8 cellular contexts compared by ENCODE assay signal in the genomic region with DNA sequence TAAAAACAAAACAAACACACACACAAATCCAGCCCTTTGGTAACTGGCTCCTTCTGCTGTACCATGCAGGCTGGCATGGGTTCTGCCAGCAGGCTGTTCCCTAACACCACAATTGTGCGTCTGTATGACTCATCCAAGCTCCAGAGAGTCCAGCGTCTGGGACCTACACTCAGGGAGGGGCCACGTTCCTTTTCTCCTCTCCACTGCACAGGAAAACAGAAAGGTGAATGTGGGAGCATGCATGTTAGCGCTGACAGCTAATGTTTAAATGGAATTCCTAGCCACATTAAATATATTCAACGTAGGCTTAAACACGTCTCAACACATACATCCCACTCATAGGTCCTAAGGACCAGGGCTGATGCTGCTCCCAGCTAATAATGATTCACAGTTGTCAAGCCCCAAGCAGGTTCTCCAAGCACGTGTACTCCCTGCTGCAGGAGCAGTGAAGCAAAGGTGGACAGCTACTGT. TPM values are rescaled to one million over a fixed set of nuclear protein-coding genes. Genes with fewer than 3 reads are reported as not detected.
DNase-seq lines count a peak whose midpoint lies in the region; ATAC-seq, FAIRE-seq and TF ChIP-seq lines count a peak whose summit lies in the region.

No MANE protein-coding gene starts in this region.

- H3K9me3 ChIP-seq in HepG2 (ENCODE audit: low read length): no peaks in the 10 kb centered on the region

- no peak for TF ChIP-seq POLR2A in HepG2 (IDR thresholded peaks at IDR 0.05; ENCODE audit: insufficient read depth in 1 of 2, low read depth in 2 of 2, low read length in 2 of 2)

- peaks cover 23 to 69% of the 10 kb centered on the region in 2 experiments for H3K36me3 ChIP-seq in HepG2 (replicated peaks in 1 of 2; ENCODE audit: control insufficient read depth in 1 of 2, insufficient read depth in 2 of 2, low read length in 2 of 2)

- TF ChIP-seq CTCF in HepG2 (CRISPR knock-in tag; IDR thresholded peaks at IDR 0.05): peak; percentile 75

- in situ Hi-C loops in HepG2 (cut with HindIII; ENCODE audit: extremely low pct_ligation_motif_present, low pct_unique_long_range_greater_than_20kb): loop anchor here (10.0 kb wide), 1 partner anchor 196 kb away; no protein-coding TSS in a partner anchor

- TF ChIP-seq RAD21 in HepG2 (CRISPR knock-in tag; IDR thresholded peaks at IDR 0.05): peak; percentile 77

- 95% methylated on average over 7 of the region's 7 CpGs for WGBS in HepG2 (ENCODE audit: low lambda C conversion rate)

- H3K4me1 ChIP-seq in HepG2 (ENCODE audit: insufficient read depth, low read length): peaks cover 14% of the 10 kb centered on the region

- H3K27me3 ChIP-seq in HepG2 (ENCODE audit: control insufficient read depth in 1 of 2, insufficient read depth in 2 of 2, low read length in 2 of 2): no peaks in the 10 kb centered on the region

- no peak overlapping the region for H2AFZ ChIP-seq in HepG2 (ENCODE audit: low read length)

- no peak for FAIRE-seq in HepG2 (lab: Jason Lieb, UNC)

- no peak overlapping the region for H3K9ac ChIP-seq in HepG2 (ENCODE audit: insufficient read depth, low read depth, low read length)

- TF ChIP-seq EP300 in HepG2 (IDR thresholded peaks at IDR 0.05; ENCODE audit: low read depth in 2 of 2, low read length in 2 of 2) (no peak), HepG2 (CRISPR knock-in tag; IDR thresholded peaks at IDR 0.05; ENCODE audit: borderline replicate concordance) (no peak)

- DNase-seq in D341Med (ENCODE audit: low spot score) (peak; percentile 55), NCI-H1694 treated with DMSO at 0.1 percent for 48 hours (lab: John Stamatoyannopoulos, UW) (peak; percentile 19), cerebellar cortex (ENCODE audit: low spot score) (peak; percentile 94), HepG2 (ENCODE audit: low spot score) (peak; percentile 45), germinal center (ENCODE audit: low spot score) (no peak)
- DNase-seq in effector CD4-positive, alpha-beta T cell: no peak

- H3K4me2 ChIP-seq in HepG2 (ENCODE audit: low read depth, low read length): no peak overlapping the region

- H3K4me3 ChIP-seq in HepG2 (replicated peaks in 1 of 3; ENCODE audit: insufficient read depth in 1 of 3, low read depth in 2 of 3, low read length in 3 of 3): no peak overlapping the region

- no peaks in the 10 kb centered on the region for H4K20me1 ChIP-seq in HepG2 (ENCODE audit: insufficient read depth, low read length)

- no TSS peak for BruUV-seq in HepG2 (replicated peaks; lab: Mats Ljungman, UMichigan)

- POLR2A ChIA-PET in HepG2 (lab: Yijun Ruan, JAX): no interaction called here

- no peaks in the 10 kb centered on the region for H3K79me2 ChIP-seq in HepG2 (ENCODE audit: insufficient read depth, low read length)

- intact Hi-C loops in HepG2 (cut with micrococcal nuclease; ENCODE audit: unreplicated experiment): no loop called here

- CTCF ChIA-PET in HepG2 (lab: Yijun Ruan, JAX; ENCODE audit: low intra/inter-chr PET ratio, low total read pairs): interaction anchor here (1.3 to 2.0 kb wide), 2 partner anchors 175 to 191 kb away, joined by 3 to 25 read pairs; no protein-coding TSS in a partner anchor

- no peak overlapping the region for H3K27ac ChIP-seq in HepG2 (ENCODE audit: extremely low read length, insufficient read depth, low read length)

- ATAC-seq in HepG2 (peak; percentile 72), HG02938 (IDR thresholded peaks at IDR 0.05; ENCODE audit: unreplicated experiment) (no peak), HG03457 (IDR thresholded peaks at IDR 0.05; ENCODE audit: unreplicated experiment) (no peak)

TF ChIP-seq in HepG2, 621 proteins besides CTCF, POLR2A, EP300 and RAD21 (continues in another document):
- 0 out of 2 replicates have a peak, but pooled peaks have one; percentile 23 for TF ChIP-seq FOXA3 (CRISPR knock-in tag; IDR thresholded peaks at IDR 0.05)
- TF ChIP-seq MED13 (CRISPR knock-in tag; IDR thresholded peaks at IDR 0.05): no peak
- no peak for TF ChIP-seq ZNF468 (CRISPR knock-in tag; IDR thresholded peaks at IDR 0.05)
- 0 out of 2 replicates have a peak, but pooled peaks have one; percentile 24 for TF ChIP-seq RARA (CRISPR knock-in tag; IDR thresholded peaks at IDR 0.05)
- no peak for TF ChIP-seq MTF1 (CRISPR knock-in tag; IDR thresholded peaks at IDR 0.05)
- TF ChIP-seq TOPORS (CRISPR knock-in tag; IDR thresholded peaks at IDR 0.05): no peak
- peak; percentile 87 for TF ChIP-seq STAG1 (CRISPR knock-in tag; IDR thresholded peaks at IDR 0.05)
- TF ChIP-seq KDM2A (CRISPR knock-in tag; IDR thresholded peaks at IDR 0.05; ENCODE audit: borderline replicate concordance, low read depth): 0 out of 2 replicates have a peak, but pooled peaks have one; percentile 44
- TF ChIP-seq ARHGAP35 (CRISPR knock-in tag; IDR thresholded peaks at IDR 0.05; ENCODE audit: borderline replicate concordance): no peak
- 0 out of 2 replicates have a peak, but pooled peaks have one; percentile 18 for TF ChIP-seq ARID5B (CRISPR knock-in tag; IDR thresholded peaks at IDR 0.05)
- no peak for TF ChIP-seq ZNF18 (CRISPR knock-in tag; IDR thresholded peaks at IDR 0.05; ENCODE audit: insufficient replicate concordance)
- peak; percentile 22 for TF ChIP-seq RBM22 (optimal IDR thresholded peaks at IDR 0.05; ENCODE audit: low read length)
- TF ChIP-seq ZNF331 (CRISPR knock-in tag; IDR thresholded peaks at IDR 0.05): 0 out of 2 replicates have a peak, but pooled peaks have one; percentile 28
- TF ChIP-seq SAP130 (CRISPR knock-in tag; IDR thresholded peaks at IDR 0.05; ENCODE audit: low read depth): peak; percentile 35; the same call in 1 of the 2 replicates
- peak; percentile 17; the same call in 1 of the 2 replicates for TF ChIP-seq ETV5 (CRISPR knock-in tag; IDR thresholded peaks at IDR 0.05; ENCODE audit: borderline replicate concordance)
- peak; percentile 79; the same call in 1 of the 2 replicates for TF ChIP-seq JUND (CRISPR knock-in tag; IDR thresholded peaks at IDR 0.05)

RNA-seq across cellular contexts. Expression of gene MAP1LC3A, which starts 20.7 kb away (rescaled TPM):
- not detected in 2 replicates for total RNA-seq in HepG2 (2016; rRNA removed; fragmentation: Illumina TruSeq; extraction: Trizol)
- not detected in 2 replicates for total RNA-seq in HepG2 (2016; cell fraction: cytosol; rRNA removed; fragmentation: Illumina TruSeq; extraction: Trizol; ENCODE audit: low read depth)
- not detected in 2 replicates for total RNA-seq in HepG2 (2016; cell fraction: insoluble cytoplasmic fraction; rRNA removed; fragmentation: Illumina TruSeq; extraction: Trizol)
- not detected in 2 replicates for total RNA-seq in HepG2 (2016; cell fraction: membrane; rRNA removed; fragmentation: Illumina TruSeq; extraction: Trizol)
- not detected in 2 replicates for total RNA-seq in HepG2 (2016; cell fraction: nucleus; rRNA removed; fragmentation: Illumina TruSeq; extraction: Trizol)
- polyA plus RNA-seq in HepG2 (2011; rRNA removed): not detected in 2 replicates
- not detected in 2 replicates for polyA plus RNA-seq in HepG2 (2011; cell fraction: cytosol; rRNA removed)
- 0.17 TPM in 1 of 2 replicates, not detected in the other for polyA plus RNA-seq in HepG2 (2011; cell fraction: nucleus; rRNA removed)
- polyA plus RNA-seq in HepG2 (2012): not detected in 2 replicates
- polyA plus RNA-seq in HepG2 (2016; cell fraction: cytosol; fragmentation: Illumina TruSeq; extraction: Trizol; ENCODE audit: low read depth): not detected in 2 replicates
- polyA plus RNA-seq in HepG2 (2016; cell fraction: insoluble cytoplasmic fraction; fragmentation: Illumina TruSeq; extraction: Trizol; ENCODE audit: low read depth): not detected in 2 replicates
- polyA plus RNA-seq in HepG2 (2016; cell fraction: membrane; fragmentation: Illumina TruSeq; extraction: Trizol; ENCODE audit: low read depth): not detected in 2 replicates
- polyA plus RNA-seq in HepG2 (2016; cell fraction: nucleus; fragmentation: Illumina TruSeq; extraction: Trizol; ENCODE audit: insufficient read depth, low read depth): not detected in 2 replicates
- not detected in 2 replicates for polyA minus RNA-seq in HepG2 (2011; rRNA and poly(A)+ RNA removed; ENCODE audit: low replicate concordance)
- polyA minus RNA-seq in HepG2 (2011; cell fraction: cytosol; rRNA and poly(A)+ RNA removed): not detected in 2 replicates
- polyA minus RNA-seq in HepG2 (2011; cell fraction: nucleus; rRNA and poly(A)+ RNA removed): not detected in 2 replicates

Comparison
In these comparisons a context has a peak if more than half of its experiments do, and no peak if none do; other contexts are left out.
1. DNase-seq: peak in D341Med (single experiment), NCI-H1694 treated with DMSO at 0.1 percent for 48 hours (single experiment), cerebellar cortex (single experiment) and HepG2 (single experiment); none in germinal center (single experiment) and effector CD4-positive, alpha-beta T cell (single experiment).